In the genomic region with DNA sequence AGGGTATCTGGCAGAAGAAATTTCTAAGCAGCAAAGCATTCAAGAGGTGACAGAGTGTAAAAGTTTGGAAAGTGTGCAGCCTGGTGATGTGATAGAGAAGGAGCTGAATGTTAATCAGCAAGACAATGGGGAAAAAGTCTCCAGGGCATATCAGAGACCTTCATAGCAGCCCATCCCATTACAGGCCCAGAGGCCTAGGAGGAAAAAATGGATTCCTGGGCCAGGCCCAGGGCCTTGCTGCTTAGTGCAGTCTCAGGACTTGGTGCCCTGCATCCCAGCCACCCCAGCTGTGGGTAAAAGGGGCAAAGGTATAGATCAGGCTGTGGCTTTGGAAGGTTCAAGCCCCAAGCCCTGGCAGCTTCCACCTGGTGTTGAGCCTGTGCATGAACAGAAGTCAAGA, we compare ENCODE assay signal across 33 cellular contexts. TPM values are rescaled to one million over a fixed set of nuclear protein-coding genes. Genes with fewer than 3 reads are reported as not detected.
"Had no signal": no experiment of that assay in that cellular context is flagged by ENCODE, and none has a peak within 500 bp of the region (broad histone marks: within the 10 kb centered on the region; RNA-seq: fewer than 3 reads in every experiment).

No MANE protein-coding gene starts in this region.

- H3K27ac ChIP-seq: brain microvascular endothelial cell, epithelial cell of prostate, esophagus squamous epithelium, gastroesophageal sphincter, heart right ventricle had no signal

- H3K4me3 ChIP-seq: esophagus squamous epithelium, gastroesophageal sphincter, heart right ventricle had no signal

- H3K27me3 Mint-ChIP-seq: activated naive CD8-positive, alpha-beta T cell treated with anti-CD3 and anti-CD28 coated beads, Interleukin-2, amount 10 ng/mL, durations not matched to agents 7 days and 5 days; activated T-cell treated with anti-CD3 and anti-CD28 coated beads, Interleukin-2, amount 50 U/mL, for 24 hours; central memory CD8-positive, alpha-beta T cell had no signal

- H3K36me3 ChIP-seq: brain microvascular endothelial cell, esophagus squamous epithelium, gastroesophageal sphincter, heart right ventricle had no signal

- H3K27ac Mint-ChIP-seq: activated naive CD8-positive, alpha-beta T cell treated with anti-CD3 and anti-CD28 coated beads, Interleukin-2, amount 10 ng/mL, durations not matched to agents 7 days and 5 days; activated T-cell treated with anti-CD3 and anti-CD28 coated beads, Interleukin-2, amount 50 U/mL, for 24 hours; activated T-cell treated with anti-CD3 and anti-CD28 coated beads, Interleukin-2, amount 50 U/mL, for 72 hours had no signal

- DNase-seq: activated CD4-positive, alpha-beta T cell treated with anti-CD3 and anti-CD28 coated beads for 4 hours; activated CD4-positive, alpha-beta T cell treated with anti-CD3 and anti-CD28 coated beads, Interleukin-2, amount 50 U/mL, for 1 hour; activated CD4-positive, alpha-beta T cell treated with anti-CD3 and anti-CD28 coated beads, Interleukin-2, amount 50 U/mL, for 48 hours; activated CD4-positive, CD25-positive, alpha-beta regulatory T cell; activated CD4-positive, CD25-positive, alpha-beta regulatory T cell treated with anti-CD3 and anti-CD28 coated beads, Interleukin-2, amount 50 U/mL, for 72 hours; activated CD8-positive, alpha-beta memory T cell treated with anti-CD3 and anti-CD28 coated beads, Interleukin-2, amount 50 U/mL, for 48 hours; activated gamma-delta T cell; activated naive CD4-positive, alpha-beta T cell; activated naive CD4-positive, alpha-beta T cell treated with anti-CD3 and anti-CD28 coated beads, Interleukin-2, amount 50 U/mL, for 16 hours; activated naive CD8-positive, alpha-beta T cell treated with anti-CD3 and anti-CD28 coated beads, Interleukin-2, amount 10 ng/mL, durations not matched to agents 7 days and 5 days; activated T-cell treated with anti-CD3 and anti-CD28 coated beads for 4 hours; activated T-cell treated with anti-CD3 and anti-CD28 coated beads, Interleukin-2, amount 50 U/mL, for 24 hours; activated T-cell treated with anti-CD3 and anti-CD28 coated beads, Interleukin-2, amount 50 U/mL, for 72 hours; amniotic stem cell; anterior cingulate cortex; brain microvascular endothelial cell; cortex of kidney; dermis blood vessel endothelial cell; effector CD4-positive, alpha-beta T cell; esophagus squamous epithelium; foreskin melanocyte; heart right ventricle; T-helper 2 cell had no signal

- H3K9me3 ChIP-seq: gastroesophageal sphincter had no signal

- H3K4me3 Mint-ChIP-seq: activated naive CD8-positive, alpha-beta T cell treated with anti-CD3 and anti-CD28 coated beads, Interleukin-2, amount 10 ng/mL, durations not matched to agents 7 days and 5 days; activated T-cell treated with anti-CD3 and anti-CD28 coated beads, Interleukin-2, amount 50 U/mL, for 24 hours; activated T-cell treated with anti-CD3 and anti-CD28 coated beads, Interleukin-2, amount 50 U/mL, for 72 hours; central memory CD8-positive, alpha-beta T cell had no signal

- H3K27me3 ChIP-seq: brain microvascular endothelial cell, esophagus squamous epithelium, gastroesophageal sphincter, heart right ventricle had no signal

- H3K4me1 ChIP-seq: esophagus squamous epithelium had no signal

- ATAC-seq: activated T-cell treated with anti-CD3 and anti-CD28 coated beads, Interleukin-2, amount 50 U/mL, for 72 hours; gastroesophageal sphincter; heart right ventricle had no signal

RNA-seq across cellular contexts. Expression of a gene that starts 35.9 kb away (rescaled TPM):
- total RNA-seq: bronchial epithelial cell, cardiac septum, chondrocyte, dermis blood vessel endothelial cell, endothelial cell of umbilical vein, fibroblast of villous mesenchyme, glomerular endothelial cell had no signal
- polyA plus RNA-seq: endothelial cell of umbilical vein, fibroblast of lung had no signal
